20 cellular contexts compared by ENCODE assay signal in the genomic region with DNA sequence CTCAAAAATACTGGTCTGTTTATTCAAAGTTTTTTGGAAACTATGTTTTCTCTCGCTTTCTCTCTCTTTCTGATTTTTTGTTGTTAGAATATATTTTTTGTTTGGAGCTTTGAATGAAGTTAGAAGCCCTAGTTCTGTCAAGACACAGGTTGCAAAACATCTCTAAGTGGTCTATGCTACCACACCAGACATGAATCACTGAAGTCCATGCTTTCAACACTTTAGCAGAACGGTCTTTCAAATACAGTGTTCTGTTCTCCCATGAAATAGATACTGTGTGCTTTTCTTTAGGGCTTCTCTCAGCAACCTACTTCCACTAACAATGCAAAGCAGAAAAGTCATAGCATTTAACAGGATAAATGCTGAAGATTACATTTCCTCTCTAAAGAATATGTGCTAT.
"Had no signal": no experiment of that assay in that cellular context is flagged by ENCODE, and none has a peak within 500 bp of the region (broad histone marks: within the 10 kb centered on the region; RNA-seq: fewer than 3 reads in every experiment).

No MANE protein-coding gene starts in this region.

- H3K4me3 ChIP-seq: esophagus squamous epithelium, lung, ovary, psoas muscle, skin epidermis, spleen, testis, tibial artery had no signal

- DNase-seq: cortex of kidney; effector memory CD8-positive, alpha-beta T cell; erythroblast; esophagus squamous epithelium; head of caudate nucleus; occipital lobe; ovary; posterior cingulate gyrus; spleen; stimulated activated CD4-positive, alpha-beta T cell treated with anti-CD3 and anti-CD28 coated beads, Interleukin-4, amount 100 ng/mL, for 4 hours; stimulated activated naive CD8-positive, alpha-beta T cell treated with anti-CD3 and anti-CD28 coated beads, Interleukin-15, Interleukin-2, amounts not matched to agents 100 U/mL and 50 U/mL, for 24 hours; substantia nigra; testis had no signal

- H3K4me3 Mint-ChIP-seq: effector memory CD8-positive, alpha-beta T cell; memory B cell; stimulated activated memory B cell treated with anti-CD40 and anti-IgM and Interleukin-4, amounts not matched to agents 10 μg/mL and 1 μg/mL and 100 μg/mL, for 72 hours; type B pancreatic cell had no signal

- H3K4me1 Mint-ChIP-seq: memory B cell; stimulated activated memory B cell treated with anti-CD40 and anti-IgM and Interleukin-4, amounts not matched to agents 10 μg/mL and 1 μg/mL and 100 μg/mL, for 72 hours had no signal

- H3K27ac Mint-ChIP-seq: effector memory CD8-positive, alpha-beta T cell; memory B cell; stimulated activated memory B cell treated with anti-CD40 and anti-IgM and Interleukin-4, amounts not matched to agents 10 μg/mL and 1 μg/mL and 100 μg/mL, for 72 hours; type B pancreatic cell had no signal

- H3K36me3 Mint-ChIP-seq: memory B cell; stimulated activated memory B cell treated with anti-CD40 and anti-IgM and Interleukin-4, amounts not matched to agents 10 μg/mL and 1 μg/mL and 100 μg/mL, for 72 hours had no signal

- H3K27me3 Mint-ChIP-seq: effector memory CD8-positive, alpha-beta T cell; memory B cell; stimulated activated memory B cell treated with anti-CD40 and anti-IgM and Interleukin-4, amounts not matched to agents 10 μg/mL and 1 μg/mL and 100 μg/mL, for 72 hours; type B pancreatic cell had no signal

- H3K36me3 ChIP-seq: esophagus squamous epithelium, ovary, spleen, tibial artery had no signal

- H3K27me3 ChIP-seq: esophagus squamous epithelium, ovary, spleen, testis, tibial artery had no signal

- H3K4me1 ChIP-seq: esophagus squamous epithelium, psoas muscle, spleen, testis had no signal

- H3K9me3 ChIP-seq: esophagus squamous epithelium, ovary, psoas muscle, spleen, testis, tibial artery had no signal

- H3K9me3 Mint-ChIP-seq: effector memory CD8-positive, alpha-beta T cell; type B pancreatic cell had no signal

- ATAC-seq: effector memory CD8-positive, alpha-beta T cell; stimulated activated memory B cell treated with anti-CD40 and anti-IgM and Interleukin-4, amounts not matched to agents 10 μg/mL and 1 μg/mL and 100 μg/mL, for 72 hours; stimulated activated naive CD8-positive, alpha-beta T cell treated with anti-CD3 and anti-CD28 coated beads, Interleukin-15, Interleukin-2, amounts not matched to agents 100 U/mL and 50 U/mL, for 24 hours had no signal
